In genomic region chr2:164994664-164995299, GRCh38 we compare ENCODE assay signal across 11 cellular contexts. TPM values are rescaled to one million over a fixed set of nuclear protein-coding genes. Genes with fewer than 3 reads are reported as not detected.
"Had no signal": no experiment of that assay in that cellular context is flagged by ENCODE, and none has a peak within 500 bp of the region (broad histone marks: within the 10 kb centered on the region; RNA-seq: fewer than 3 reads in every experiment).

No MANE protein-coding gene starts in this region.

RNA-seq across cellular contexts. Expression of gene SLC38A11, which starts 39.5 kb away (rescaled TPM):
- total RNA-seq: activated CD4-positive, alpha-beta memory T cell treated with anti-CD3 and anti-CD28 coated beads, Interleukin-2, amount 10 ng/mL, durations not matched to agents 7 days and 5 days; activated CD4-positive, alpha-beta T cell treated with anti-CD3 and anti-CD28 coated beads for 36 hours; activated CD4-positive, alpha-beta T cell treated with anti-CD3 and anti-CD28 coated beads, Interleukin-2, amount 10 ng/mL, durations not matched to agents 7 days and 5 days; activated CD8-positive, alpha-beta memory T cell treated with anti-CD3 and anti-CD28 coated beads, Interleukin-2, amount 10 ng/mL, durations not matched to agents 7 days and 5 days; activated CD8-positive, alpha-beta T cell treated with anti-CD3 and anti-CD28 coated beads, Interleukin-2, amount 10 ng/mL, durations not matched to agents 7 days and 5 days; activated naive CD4-positive, alpha-beta T cell treated with anti-CD3 and anti-CD28 coated beads for 36 hours; activated naive CD4-positive, alpha-beta T cell treated with anti-CD3 and anti-CD28 coated beads, Interleukin-2, amount 50 U/mL, for 72 hours; activated naive CD8-positive, alpha-beta T cell treated with anti-CD3 and anti-CD28 coated beads for 36 hours; activated T-helper 2 cell treated with anti-CD3 and anti-CD28 coated beads, Interferon-gamma antibody, Interleukin-2, Interleukin-4, amounts not matched to agents 10 μg/mL and 5 μg/mL and 100 μg/mL, durations not matched to agents 14 hours and 24 hours and 36 hours; astrocyte; WTC11 had no signal
